16 cellular contexts compared by ENCODE assay signal in the genomic region with DNA sequence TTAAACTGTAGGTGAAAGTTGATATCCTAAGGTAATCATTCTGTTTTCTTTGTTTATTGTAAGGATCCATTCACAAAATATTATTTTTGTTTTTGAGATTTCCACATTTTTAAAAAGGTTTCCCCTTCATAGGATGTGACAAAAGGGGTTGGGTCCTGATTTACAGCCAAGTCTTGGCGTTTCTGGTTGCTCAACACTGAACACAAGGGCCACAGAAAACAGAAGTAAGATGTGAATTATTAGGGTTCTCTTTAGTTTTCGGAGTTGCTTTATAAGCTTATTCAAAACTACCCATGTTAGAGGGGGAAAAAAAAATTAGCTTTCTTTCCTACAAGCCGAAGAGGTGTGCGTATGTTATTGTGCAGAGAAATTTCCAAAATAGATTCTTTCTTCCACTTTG. TPM values are rescaled to one million over a fixed set of nuclear protein-coding genes. Genes with fewer than 3 reads are reported as not detected.
DNase-seq lines count a peak whose midpoint lies in the region; ATAC-seq, FAIRE-seq and TF ChIP-seq lines count a peak whose summit lies in the region.
"Had no signal": no experiment of that assay in that cellular context is flagged by ENCODE, and none has a peak within 500 bp of the region (broad histone marks: within the 10 kb centered on the region; RNA-seq: fewer than 3 reads in every experiment).

No MANE protein-coding gene starts in this region.

- no peak for TF ChIP-seq EP300 in HepG2 (IDR thresholded peaks at IDR 0.05; ENCODE audit: low read depth in 2 of 2, low read length in 2 of 2)
- no peak for TF ChIP-seq EP300 in HepG2 (CRISPR knock-in tag; IDR thresholded peaks at IDR 0.05; ENCODE audit: borderline replicate concordance)

- no peaks in the 10 kb centered on the region for H3K36me3 Mint-ChIP-seq in nephron progenitor cell (ENCODE audit: low read depth)
- H3K36me3 Mint-ChIP-seq: CD8-positive, alpha-beta T cell had no signal

- CTCF ChIA-PET in HepG2 (lab: Yijun Ruan, JAX; ENCODE audit: low intra/inter-chr PET ratio, low total read pairs), result no interaction called here

- H3K9ac ChIP-seq in BLaER1 treated with 17β-estradiol and CSF1 and Interleukin-3, amounts not matched to agents 10 nM and 100 nM, result peak overlapping the region; percentile 56 to 94 (median 82); a peak in 21 of 22 replicates
- H3K9ac ChIP-seq in Loucy (ENCODE audit: low read depth, low read length, poor library complexity, severe bottlenecking), result no peak overlapping the region
- H3K9ac ChIP-seq in HepG2 (ENCODE audit: insufficient read depth, low read depth, low read length), result no peak overlapping the region

- FAIRE-seq in HepG2 (lab: Jason Lieb, UNC), result no peak
- FAIRE-seq: HTR-8/SVneo had no signal

- peak overlapping the region; percentile 4 to 99 (median 93); a peak in 21 of 22 replicates for H3K27ac ChIP-seq in BLaER1 treated with 17β-estradiol and CSF1 and Interleukin-3, amounts not matched to agents 10 nM and 100 nM
- no peak overlapping the region for H3K27ac ChIP-seq in HepG2 (ENCODE audit: extremely low read length, insufficient read depth, low read length)
- H3K27ac ChIP-seq: HL-60, SK-N-MC had no signal

- no peaks in the 10 kb centered on the region for H3F3A ChIP-seq in Loucy (ENCODE audit: low read depth)

- POLR2A ChIA-PET in HepG2 (lab: Yijun Ruan, JAX), result no interaction called here

- peaks cover 75 to 97% (median 96%) of the 10 kb centered on the region in 10 experiments for H3K4me1 ChIP-seq in BLaER1 treated with 17β-estradiol and CSF1 and Interleukin-3, amounts not matched to agents 10 nM and 100 nM
- peaks cover 76% of the 10 kb centered on the region for H3K4me1 ChIP-seq in Loucy (ENCODE audit: insufficient read depth, low read length, poor library complexity, severe bottlenecking)
- no peaks in the 10 kb centered on the region for H3K4me1 ChIP-seq in HepG2 (ENCODE audit: insufficient read depth, low read length)

- ATAC-seq in HepG2, result no peak
- ATAC-seq: CD8-positive, alpha-beta T cell; PC-3 had no signal

- H3K27ac Mint-ChIP-seq in nephron progenitor cell, result peak overlapping the region; percentile 97
- H3K27ac Mint-ChIP-seq: CD8-positive, alpha-beta T cell; H9 had no signal

- H3K27me3 ChIP-seq in BLaER1 treated with 17β-estradiol and CSF1 and Interleukin-3, amounts not matched to agents 10 nM and 100 nM, result no peaks in the 10 kb centered on the region
- H3K27me3 ChIP-seq in Loucy (ENCODE audit: insufficient read depth, low read length, poor library complexity, severe bottlenecking), result no peaks in the 10 kb centered on the region
- peaks cover 0 to 8% of the 10 kb centered on the region in 2 experiments; a peak in 1 of 5 replicates for H3K27me3 ChIP-seq in HepG2 (ENCODE audit: control insufficient read depth in 1 of 2, insufficient read depth in 2 of 2, low read length in 2 of 2)

- peak overlapping the region; percentile 80 to 97 (median 90) for H3K4me2 ChIP-seq in BLaER1 treated with 17β-estradiol and CSF1 and Interleukin-3, amounts not matched to agents 10 nM and 100 nM
- H3K4me2 ChIP-seq in Loucy (ENCODE audit: low read depth, low read length, poor library complexity, severe bottlenecking) (peak overlapping the region; percentile 53), HepG2 (ENCODE audit: low read depth, low read length) (no peak overlapping the region)

- peak overlapping the region; percentile 23 to 58 (median 48); a peak in 19 of 20 replicates for H3K4me3 ChIP-seq in BLaER1 treated with 17β-estradiol and CSF1 and Interleukin-3, amounts not matched to agents 10 nM and 100 nM
- H3K4me3 ChIP-seq in Loucy (ENCODE audit: low read length, poor library complexity, severe bottlenecking), result no peak overlapping the region
- H3K4me3 ChIP-seq in HepG2 (replicated peaks in 1 of 3; ENCODE audit: insufficient read depth in 1 of 3, low read depth in 2 of 3, low read length in 3 of 3), result no peak overlapping the region
- H3K4me3 ChIP-seq: SK-N-MC had no signal

- H2AFZ ChIP-seq in Loucy (ENCODE audit: low read length) (no peak overlapping the region), HepG2 (ENCODE audit: low read length) (no peak overlapping the region)

- no TSS peak for BruUV-seq in HepG2 (replicated peaks; lab: Mats Ljungman, UMichigan)

- TF ChIP-seq CTCF in Loucy (conservative IDR thresholded peaks at IDR 0.05; ENCODE audit: low read length), result no peak
- TF ChIP-seq CTCF in nephron progenitor cell (IDR thresholded peaks at IDR 0.05), result no peak
- TF ChIP-seq CTCF in HepG2 (CRISPR knock-in tag; IDR thresholded peaks at IDR 0.05), result no peak

- in situ Hi-C loops in HepG2 (cut with HindIII; ENCODE audit: extremely low pct_ligation_motif_present, low pct_unique_long_range_greater_than_20kb), result no loop called here

- no peak for TF ChIP-seq RAD21 in HepG2 (CRISPR knock-in tag; IDR thresholded peaks at IDR 0.05)

- H3K9me3 ChIP-seq in BLaER1 treated with 17β-estradiol and CSF1 and Interleukin-3, amounts not matched to agents 10 nM and 100 nM (replicated peaks in 1 of 11), result peaks cover 0 to 5% (median 0%) of the 10 kb centered on the region in 11 experiments; a peak in 4 of 22 replicates
- H3K9me3 ChIP-seq in Loucy (ENCODE audit: insufficient read depth, low read depth, low read length), result no peaks in the 10 kb centered on the region
- no peaks in the 10 kb centered on the region for H3K9me3 ChIP-seq in HepG2 (ENCODE audit: low read length)

- intact Hi-C loops in HepG2 (cut with micrococcal nuclease; ENCODE audit: unreplicated experiment), result no loop called here

- TF ChIP-seq POLR2A in HepG2 (IDR thresholded peaks at IDR 0.05; ENCODE audit: insufficient read depth in 1 of 2, low read depth in 2 of 2, low read length in 2 of 2), result no peak

- no peaks in the 10 kb centered on the region for H3K9me3 Mint-ChIP-seq in nephron progenitor cell
- H3K9me3 Mint-ChIP-seq: CD8-positive, alpha-beta T cell; H9 had no signal

- H3K27me3 Mint-ChIP-seq in nephron progenitor cell (ENCODE audit: low read depth, poor library complexity), result peaks cover 10% of the 10 kb centered on the region

- WGBS in HepG2 (ENCODE audit: low lambda C conversion rate), result 42% methylated on average over 4 of the region's 4 CpGs

- H3K4me3 Mint-ChIP-seq in nephron progenitor cell, result no peak overlapping the region
- H3K4me3 Mint-ChIP-seq: CD8-positive, alpha-beta T cell; H9 had no signal

- H4K20me1 ChIP-seq in BLaER1 treated with 17β-estradiol and CSF1 and Interleukin-3, amounts not matched to agents 10 nM and 100 nM, result no peaks in the 10 kb centered on the region
- no peaks in the 10 kb centered on the region for H4K20me1 ChIP-seq in Loucy (ENCODE audit: insufficient read depth, low read length, poor library complexity, severe bottlenecking)
- no peaks in the 10 kb centered on the region for H4K20me1 ChIP-seq in HepG2 (ENCODE audit: insufficient read depth, low read length)

- H3K79me2 ChIP-seq in Loucy (ENCODE audit: insufficient read depth, low read length) (no peaks in the 10 kb centered on the region), HepG2 (ENCODE audit: insufficient read depth, low read length) (no peaks in the 10 kb centered on the region)

- no peaks in the 10 kb centered on the region for H3K36me3 ChIP-seq in BLaER1 treated with 17β-estradiol and CSF1 and Interleukin-3, amounts not matched to agents 10 nM and 100 nM
- no peaks in the 10 kb centered on the region for H3K36me3 ChIP-seq in Loucy (ENCODE audit: insufficient read depth, low read length)
- H3K36me3 ChIP-seq in HepG2 (replicated peaks in 1 of 2; ENCODE audit: control insufficient read depth in 1 of 2, insufficient read depth in 2 of 2, low read length in 2 of 2), result no peaks in the 10 kb centered on the region

- peaks cover 63% of the 10 kb centered on the region for H3K4me1 Mint-ChIP-seq in nephron progenitor cell

- H3K9me2 ChIP-seq in Loucy (replicated peaks; ENCODE audit: low read depth, low read length), result no peaks in the 10 kb centered on the region

- DNase-seq in SKM-1 (lab: John Stamatoyannopoulos, UW; ENCODE audit: unreplicated experiment) (peak; percentile 47), nephron progenitor cell (no peak), HepG2 (ENCODE audit: low spot score) (no peak), NCI-H345 (lab: John Stamatoyannopoulos, UW) (no peak), NCI-H345 treated with DMSO at 0.1 percent for 48 hours (lab: John Stamatoyannopoulos, UW; ENCODE audit: unreplicated experiment) (no peak)
- DNase-seq: CD8-positive, alpha-beta T cell; H9; NCI-H1048; NCI-H146; NCI-H2081 treated with DMSO at 0.1 percent for 48 hours; PC-3 had no signal

RNA-seq across cellular contexts. Expression of a gene that starts 30.0 kb away (rescaled TPM):
- total RNA-seq in HepG2 (2016; rRNA removed; fragmentation: Illumina TruSeq; extraction: Trizol), result not detected in 2 replicates
- total RNA-seq in HepG2 (2016; cell fraction: cytosol; rRNA removed; fragmentation: Illumina TruSeq; extraction: Trizol; ENCODE audit: low read depth), result not detected in 2 replicates
- total RNA-seq in HepG2 (2016; cell fraction: insoluble cytoplasmic fraction; rRNA removed; fragmentation: Illumina TruSeq; extraction: Trizol), result not detected in 2 replicates
- not detected in 2 replicates for total RNA-seq in HepG2 (2016; cell fraction: membrane; rRNA removed; fragmentation: Illumina TruSeq; extraction: Trizol)
- total RNA-seq in HepG2 (2016; cell fraction: nucleus; rRNA removed; fragmentation: Illumina TruSeq; extraction: Trizol), result not detected in 2 replicates
- not detected in 2 replicates for polyA plus RNA-seq in HepG2 (2011; rRNA removed)
- polyA plus RNA-seq in HepG2 (2011; cell fraction: cytosol; rRNA removed), result not detected in 2 replicates
- not detected in 2 replicates for polyA plus RNA-seq in HepG2 (2011; cell fraction: nucleus; rRNA removed)
- not detected in 2 replicates for polyA plus RNA-seq in HepG2 (2012)
- polyA plus RNA-seq in HepG2 (2016; cell fraction: cytosol; fragmentation: Illumina TruSeq; extraction: Trizol; ENCODE audit: low read depth), result not detected in 2 replicates
- not detected in 2 replicates for polyA plus RNA-seq in HepG2 (2016; cell fraction: insoluble cytoplasmic fraction; fragmentation: Illumina TruSeq; extraction: Trizol; ENCODE audit: low read depth)
- not detected in 2 replicates for polyA plus RNA-seq in HepG2 (2016; cell fraction: membrane; fragmentation: Illumina TruSeq; extraction: Trizol; ENCODE audit: low read depth)
- not detected in 2 replicates for polyA plus RNA-seq in HepG2 (2016; cell fraction: nucleus; fragmentation: Illumina TruSeq; extraction: Trizol; ENCODE audit: insufficient read depth, low read depth)
- polyA minus RNA-seq in HepG2 (2011; rRNA and poly(A)+ RNA removed; ENCODE audit: low replicate concordance), result not detected in 2 replicates
- not detected in 2 replicates for polyA minus RNA-seq in HepG2 (2011; cell fraction: cytosol; rRNA and poly(A)+ RNA removed)
- not detected in 2 replicates for polyA minus RNA-seq in HepG2 (2011; cell fraction: nucleus; rRNA and poly(A)+ RNA removed)

Comparison
In these comparisons a context has a peak if more than half of its experiments do, and no peak if none do; other contexts are left out.
1. H3K4me3 ChIP-seq: peak in BLaER1 treated with 17β-estradiol and CSF1 and Interleukin-3, amounts not matched to agents 10 nM and 100 nM (10 of 10); none in Loucy (single experiment) and HepG2 (0 of 3).
2. H3K9ac ChIP-seq: peak in BLaER1 treated with 17β-estradiol and CSF1 and Interleukin-3, amounts not matched to agents 10 nM and 100 nM (11 of 11); none in Loucy (single experiment) and HepG2 (single experiment).